ENCODE assay signal across 25 cellular contexts in genomic region chr12:6399884-6400670, GRCh38. TPM values are rescaled to one million over a fixed set of nuclear protein-coding genes. Genes with fewer than 3 reads are reported as not detected.
"Had no signal": no experiment of that assay in that cellular context is flagged by ENCODE, and none has a peak within 500 bp of the region (broad histone marks: within the 10 kb centered on the region; RNA-seq: fewer than 3 reads in every experiment).

No MANE protein-coding gene starts in this region.

- FAIRE-seq: kidney had no signal

- H3K4me3 Mint-ChIP-seq: naive thymus-derived CD4-positive, alpha-beta T cell; nephron progenitor cell; stimulated activated naive B cell treated with anti-CD40 and anti-IgM and Interleukin-4, amounts not matched to agents 10 μg/mL and 1 μg/mL and 100 μg/mL, for 72 hours; stimulated activated naive CD8-positive, alpha-beta T cell treated with anti-CD3 and anti-CD28 coated beads, Interleukin-15, amount 100 ng/mL, for 72 hours had no signal

- H3K4me1 ChIP-seq: esophagus squamous epithelium, gastroesophageal sphincter, psoas muscle, right lobe of liver, testis, tibial nerve had no signal

- H3K27me3 Mint-ChIP-seq: stimulated activated naive CD8-positive, alpha-beta T cell treated with anti-CD3 and anti-CD28 coated beads, Interleukin-15, amount 100 ng/mL, for 72 hours had no signal

- ATAC-seq: gastroesophageal sphincter; left cardiac atrium; left ventricle myocardium superior; naive thymus-derived CD4-positive, alpha-beta T cell; psoas muscle; right lobe of liver; stimulated activated naive B cell treated with anti-CD40 and anti-IgM and Interleukin-4, amounts not matched to agents 10 μg/mL and 1 μg/mL and 100 μg/mL, for 72 hours; stimulated activated naive CD8-positive, alpha-beta T cell treated with anti-CD3 and anti-CD28 coated beads, Interleukin-15, amount 100 ng/mL, for 72 hours had no signal

- H3K36me3 ChIP-seq: gastroesophageal sphincter, spleen had no signal

- H3K27ac ChIP-seq: esophagus squamous epithelium, gastroesophageal sphincter, psoas muscle, right lobe of liver, spleen, testis, tibial nerve had no signal

- H3K9me3 Mint-ChIP-seq: nephron progenitor cell; stimulated activated naive B cell treated with anti-CD40 and anti-IgM and Interleukin-4, amounts not matched to agents 10 μg/mL and 1 μg/mL and 100 μg/mL, for 72 hours; stimulated activated naive CD8-positive, alpha-beta T cell treated with anti-CD3 and anti-CD28 coated beads, Interleukin-15, amount 100 ng/mL, for 72 hours had no signal

- H3K36me3 Mint-ChIP-seq: naive thymus-derived CD4-positive, alpha-beta T cell; stimulated activated naive B cell treated with anti-CD40 and anti-IgM and Interleukin-4, amounts not matched to agents 10 μg/mL and 1 μg/mL and 100 μg/mL, for 72 hours had no signal

- H3K27ac Mint-ChIP-seq: nephron progenitor cell; stimulated activated naive B cell treated with anti-CD40 and anti-IgM and Interleukin-4, amounts not matched to agents 10 μg/mL and 1 μg/mL and 100 μg/mL, for 72 hours; stimulated activated naive CD8-positive, alpha-beta T cell treated with anti-CD3 and anti-CD28 coated beads, Interleukin-15, amount 100 ng/mL, for 72 hours had no signal

- H3K9me3 ChIP-seq: esophagus squamous epithelium, gastroesophageal sphincter, psoas muscle, right lobe of liver, spleen, testis, tibial nerve had no signal

- DNase-seq: dermis blood vessel endothelial cell; esophagus squamous epithelium; foreskin fibroblast; glutamatergic neuron; kidney; left cardiac atrium; left ventricle myocardium superior; mesenchymal stem cell; midbrain; naive thymus-derived CD4-positive, alpha-beta T cell; nephron progenitor cell; psoas muscle; retina; right lobe of liver; spleen; stimulated activated CD4-positive, alpha-beta T cell treated with anti-CD3 and anti-CD28 coated beads, Interleukin-15, amount 100 ng/mL, for 24 hours; stimulated activated CD4-positive, alpha-beta T cell treated with anti-CD3 and anti-CD28 coated beads, Interleukin-1b, Interleukin-23, amount 100 ng/mL, for 48 hours; stimulated activated CD4-positive, alpha-beta T cell treated with anti-CD3 and anti-CD28 coated beads, Interleukin-4, amount 100 ng/mL, for 4 hours; stimulated activated naive B cell treated with anti-CD40 and anti-IgM and Interleukin-4, amounts not matched to agents 10 μg/mL and 1 μg/mL and 100 μg/mL, for 72 hours; stimulated activated naive CD8-positive, alpha-beta T cell treated with anti-CD3 and anti-CD28 coated beads, Interleukin-15, amount 100 ng/mL, for 72 hours; testis had no signal

- H3K4me1 Mint-ChIP-seq: naive thymus-derived CD4-positive, alpha-beta T cell; stimulated activated naive B cell treated with anti-CD40 and anti-IgM and Interleukin-4, amounts not matched to agents 10 μg/mL and 1 μg/mL and 100 μg/mL, for 72 hours; stimulated activated naive CD8-positive, alpha-beta T cell treated with anti-CD3 and anti-CD28 coated beads, Interleukin-15, amount 100 ng/mL, for 72 hours had no signal

- H3K4me3 ChIP-seq: esophagus squamous epithelium, gastroesophageal sphincter, lung, psoas muscle, right lobe of liver, spleen, testis, tibial nerve had no signal

- H3K27me3 ChIP-seq: esophagus squamous epithelium, gastroesophageal sphincter, right lobe of liver, spleen, testis, tibial nerve had no signal

RNA-seq across cellular contexts. Expression of gene LTBR, which starts 16.1 kb away (rescaled TPM):
- polyA plus RNA-seq: naive thymus-derived CD4-positive, alpha-beta T cell had no signal

RNA-seq across cellular contexts. Expression of gene CD27, which starts 44.7 kb away (rescaled TPM):
- total RNA-seq: dermis blood vessel endothelial cell, epithelial cell of proximal tubule had no signal
